In genomic region chr18:21084511-21085078, GRCh38 we compare ENCODE assay signal across 13 cellular contexts.
"Had no signal": no experiment of that assay in that cellular context is flagged by ENCODE, and none has a peak within 500 bp of the region (broad histone marks: within the 10 kb centered on the region; RNA-seq: fewer than 3 reads in every experiment).

No MANE protein-coding gene starts in this region.

- H3K27ac ChIP-seq: heart right ventricle, sigmoid colon, SJSA1, upper lobe of left lung had no signal

- H3K4me1 Mint-ChIP-seq: neural crest cell had no signal

- DNase-seq: activated CD4-positive, alpha-beta T cell treated with anti-CD3 and anti-CD28 coated beads for 4 hours; heart right ventricle; left ventricle myocardium superior; mesendoderm; sigmoid colon; stimulated activated CD4-positive, alpha-beta T cell treated with anti-CD3 and anti-CD28 coated beads, Interleukin-12 subunit alpha, Interleukin-12 subunit beta, amount 100 ng/mL, for 4 hours; stimulated activated naive CD4-positive, alpha-beta T cell treated with Interleukin-2 at 50 U/mL for 16 hours; T1000; upper lobe of left lung had no signal

- H3K4me1 ChIP-seq: SJSA1 had no signal

- ATAC-seq: heart right ventricle, left ventricle myocardium superior had no signal

- H3K36me3 ChIP-seq: heart right ventricle, sigmoid colon, SJSA1, upper lobe of left lung had no signal

- H3K4me3 Mint-ChIP-seq: neural crest cell had no signal

- FAIRE-seq: frontal cortex, keratinocyte had no signal

- H3K4me3 ChIP-seq: heart right ventricle, sigmoid colon, SJSA1, upper lobe of left lung had no signal

- H3K9me3 ChIP-seq: sigmoid colon, SJSA1, upper lobe of left lung had no signal

- H3K27me3 ChIP-seq: heart right ventricle, sigmoid colon, SJSA1, upper lobe of left lung had no signal
